9 cellular contexts compared by ENCODE assay signal in genomic region chr13:29573190-29573589, GRCh38.
DNase-seq lines count a peak whose midpoint lies in the region; ATAC-seq and TF ChIP-seq lines count a peak whose summit lies in the region.
"Had no signal": no experiment of that assay in that cellular context is flagged by ENCODE, and none has a peak within 500 bp of the region (broad histone marks: within the 10 kb centered on the region; RNA-seq: fewer than 3 reads in every experiment).

No MANE protein-coding gene starts in this region.

- H3K9me3 Mint-ChIP-seq in memory B cell = no peaks in the 10 kb centered on the region
- H3K9me3 Mint-ChIP-seq: dendritic cell treated with granulocyte-macrophage colony-stimulating factor and Interleukin-4, amounts not matched to agents 40 ng/mL and 50 ng/mL, for 4 days had no signal

- peaks cover 22% of the 10 kb centered on the region for H3K4me1 Mint-ChIP-seq in memory B cell

- DNase-seq in DMS153 (lab: John Stamatoyannopoulos, UW) (peak; percentile 68), memory B cell (ENCODE audit: low spot score in 2 of 2) (no peak), NCI-H226 (no peak)
- no peak for DNase-seq in activated effector memory CD4-positive, alpha-beta T cell treated with Interleukin-2 at 50 U/mL for 16 hours

- peak; percentile 71 for ATAC-seq in HG02759 (IDR thresholded peaks at IDR 0.05; ENCODE audit: unreplicated experiment)
- ATAC-seq in memory B cell (ENCODE audit: low read depth) = peak; percentile 80
- no peak for ATAC-seq in HG03439 (IDR thresholded peaks at IDR 0.05; ENCODE audit: unreplicated experiment)
- ATAC-seq in GM21526 (IDR thresholded peaks at IDR 0.05; ENCODE audit: low FRiP score, unreplicated experiment) = no peak

- H3K4me3 Mint-ChIP-seq in memory B cell = no peak overlapping the region
- H3K4me3 Mint-ChIP-seq: dendritic cell treated with granulocyte-macrophage colony-stimulating factor and Interleukin-4, amounts not matched to agents 40 ng/mL and 50 ng/mL, for 4 days had no signal

- H3K27ac ChIP-seq in VCaP = peak overlapping the region; percentile 89

- H3K27me3 Mint-ChIP-seq in memory B cell = no peaks in the 10 kb centered on the region
- H3K27me3 Mint-ChIP-seq: dendritic cell treated with granulocyte-macrophage colony-stimulating factor and Interleukin-4, amounts not matched to agents 40 ng/mL and 50 ng/mL, for 4 days had no signal

- peaks cover 2% of the 10 kb centered on the region for H3K36me3 Mint-ChIP-seq in memory B cell

- H3K27ac Mint-ChIP-seq in memory B cell = peak overlapping the region; percentile 8
- H3K27ac Mint-ChIP-seq: dendritic cell treated with granulocyte-macrophage colony-stimulating factor and Interleukin-4, amounts not matched to agents 40 ng/mL and 50 ng/mL, for 4 days had no signal

- TF ChIP-seq CTCF in VCaP (conservative IDR thresholded peaks at IDR 0.05) = no peak

Comparison
In these comparisons a context has a peak if more than half of its experiments do, and no peak if none do; other contexts are left out.
1. ATAC-seq: peak in HG02759 (single experiment) and memory B cell (single experiment); none in HG03439 (single experiment) and GM21526 (single experiment).